Comparison of ENCODE assay signal across 1 cellular context in the genomic region with DNA sequence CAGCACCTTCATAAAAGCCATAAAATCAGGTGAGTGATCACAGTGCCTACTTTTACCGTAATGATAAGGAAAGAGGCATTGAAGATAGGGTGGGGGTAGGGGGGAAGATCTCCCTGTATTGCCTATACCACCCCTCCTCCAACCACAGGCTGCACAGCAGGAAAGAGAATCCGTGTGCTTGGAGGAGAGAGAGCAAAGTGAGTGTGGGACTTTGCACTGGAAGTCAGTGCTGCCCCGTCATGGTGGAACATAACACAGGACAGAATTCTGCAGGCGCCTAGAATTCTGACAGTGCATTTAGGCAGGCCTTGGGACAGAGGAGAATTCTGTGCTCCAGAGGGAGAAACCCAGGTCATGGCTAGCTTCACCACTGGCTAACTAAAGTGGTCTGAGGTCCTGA.
A peak's percentile ranks its signal among the peaks of the same experiment; 100 is the strongest.
TF ChIP-seq lines count a peak whose summit lies in the region.

No MANE protein-coding gene starts in this region.

TF ChIP-seq in HepG2, 621 proteins besides CTCF, POLR2A, EP300 and RAD21 (continued from another document and continues in another):
- TF ChIP-seq, protein P1, sequence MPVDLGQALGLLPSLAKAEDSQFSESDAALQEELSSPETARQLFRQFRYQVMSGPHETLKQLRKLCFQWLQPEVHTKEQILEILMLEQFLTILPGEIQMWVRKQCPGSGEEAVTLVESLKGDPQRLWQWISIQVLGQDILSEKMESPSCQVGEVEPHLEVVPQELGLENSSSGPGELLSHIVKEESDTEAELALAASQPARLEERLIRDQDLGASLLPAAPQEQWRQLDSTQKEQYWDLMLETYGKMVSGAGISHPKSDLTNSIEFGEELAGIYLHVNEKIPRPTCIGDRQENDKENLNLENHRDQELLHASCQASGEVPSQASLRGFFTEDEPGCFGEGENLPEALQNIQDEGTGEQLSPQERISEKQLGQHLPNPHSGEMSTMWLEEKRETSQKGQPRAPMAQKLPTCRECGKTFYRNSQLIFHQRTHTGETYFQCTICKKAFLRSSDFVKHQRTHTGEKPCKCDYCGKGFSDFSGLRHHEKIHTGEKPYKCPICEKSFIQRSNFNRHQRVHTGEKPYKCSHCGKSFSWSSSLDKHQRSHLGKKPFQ (CRISPR knock-in tag; IDR thresholded peaks at IDR 0.05; ENCODE audit: insufficient replicate concordance): no peak
- no peak for TF ChIP-seq ZNF251 (CRISPR knock-in tag; IDR thresholded peaks at IDR 0.05)
- TF ChIP-seq XRCC5 (optimal IDR thresholded peaks at IDR 0.05; ENCODE audit: low read length): peak; percentile 27
- TF ChIP-seq ZSCAN12 (CRISPR knock-in tag; IDR thresholded peaks at IDR 0.05): no peak
- TF ChIP-seq, protein P2, sequence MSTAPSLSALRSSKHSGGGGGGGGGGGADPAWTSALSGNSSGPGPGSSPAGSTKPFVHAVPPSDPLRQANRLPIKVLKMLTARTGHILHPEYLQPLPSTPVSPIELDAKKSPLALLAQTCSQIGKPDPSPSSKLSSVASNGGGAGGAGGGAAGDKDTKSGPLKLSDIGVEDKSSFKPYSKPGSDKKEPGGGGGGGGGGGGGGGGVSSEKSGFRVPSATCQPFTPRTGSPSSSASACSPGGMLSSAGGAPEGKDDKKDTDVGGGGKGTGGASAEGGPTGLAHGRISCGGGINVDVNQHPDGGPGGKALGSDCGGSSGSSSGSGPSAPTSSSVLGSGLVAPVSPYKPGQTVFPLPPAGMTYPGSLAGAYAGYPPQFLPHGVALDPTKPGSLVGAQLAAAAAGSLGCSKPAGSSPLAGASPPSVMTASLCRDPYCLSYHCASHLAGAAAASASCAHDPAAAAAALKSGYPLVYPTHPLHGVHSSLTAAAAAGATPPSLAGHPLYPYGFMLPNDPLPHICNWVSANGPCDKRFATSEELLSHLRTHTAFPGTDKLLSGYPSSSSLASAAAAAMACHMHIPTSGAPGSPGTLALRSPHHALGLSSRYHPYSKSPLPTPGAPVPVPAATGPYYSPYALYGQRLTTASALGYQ (CRISPR knock-in tag; IDR thresholded peaks at IDR 0.05): no peak
- no peak for TF ChIP-seq KLF11 (CRISPR knock-in tag; IDR thresholded peaks at IDR 0.05)
- no peak for TF ChIP-seq ZNF30 (CRISPR knock-in tag; IDR thresholded peaks at IDR 0.05)
- TF ChIP-seq, protein P3, sequence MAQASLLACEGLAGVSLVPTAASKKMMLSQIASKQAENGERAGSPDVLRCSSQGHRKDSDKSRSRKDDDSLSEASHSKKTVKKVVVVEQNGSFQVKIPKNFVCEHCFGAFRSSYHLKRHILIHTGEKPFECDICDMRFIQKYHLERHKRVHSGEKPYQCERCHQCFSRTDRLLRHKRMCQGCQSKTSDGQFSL (CRISPR knock-in tag; IDR thresholded peaks at IDR 0.05): peak; percentile 65; the same call in 1 of the 2 replicates
- TF ChIP-seq ADNP (CRISPR knock-in tag; IDR thresholded peaks at IDR 0.05): no peak
- no peak for TF ChIP-seq ZNF674 (CRISPR knock-in tag; IDR thresholded peaks at IDR 0.05; ENCODE audit: low read depth)
- no peak for TF ChIP-seq ZNF816 (CRISPR knock-in tag; IDR thresholded peaks at IDR 0.05; ENCODE audit: borderline replicate concordance)
- no peak for TF ChIP-seq ZNF180 (CRISPR knock-in tag; IDR thresholded peaks at IDR 0.05; ENCODE audit: borderline replicate concordance, low read depth)
- 0 out of 2 replicates have a peak, but pooled peaks have one; percentile 29 for TF ChIP-seq ZNF124 (CRISPR knock-in tag; IDR thresholded peaks at IDR 0.05)
- no peak for TF ChIP-seq ZBTB7A (CRISPR knock-in tag; IDR thresholded peaks at IDR 0.05)
- no peak for TF ChIP-seq ZFP36L2 (CRISPR knock-in tag; IDR thresholded peaks at IDR 0.05)
- TF ChIP-seq SAFB2 (CRISPR knock-in tag; IDR thresholded peaks at IDR 0.05; ENCODE audit: borderline replicate concordance, low read depth): no peak
- TF ChIP-seq ZSCAN31 (CRISPR knock-in tag; IDR thresholded peaks at IDR 0.05; ENCODE audit: low read depth): peak; percentile 59; the same call in 1 of the 2 replicates
- TF ChIP-seq, protein P4, sequence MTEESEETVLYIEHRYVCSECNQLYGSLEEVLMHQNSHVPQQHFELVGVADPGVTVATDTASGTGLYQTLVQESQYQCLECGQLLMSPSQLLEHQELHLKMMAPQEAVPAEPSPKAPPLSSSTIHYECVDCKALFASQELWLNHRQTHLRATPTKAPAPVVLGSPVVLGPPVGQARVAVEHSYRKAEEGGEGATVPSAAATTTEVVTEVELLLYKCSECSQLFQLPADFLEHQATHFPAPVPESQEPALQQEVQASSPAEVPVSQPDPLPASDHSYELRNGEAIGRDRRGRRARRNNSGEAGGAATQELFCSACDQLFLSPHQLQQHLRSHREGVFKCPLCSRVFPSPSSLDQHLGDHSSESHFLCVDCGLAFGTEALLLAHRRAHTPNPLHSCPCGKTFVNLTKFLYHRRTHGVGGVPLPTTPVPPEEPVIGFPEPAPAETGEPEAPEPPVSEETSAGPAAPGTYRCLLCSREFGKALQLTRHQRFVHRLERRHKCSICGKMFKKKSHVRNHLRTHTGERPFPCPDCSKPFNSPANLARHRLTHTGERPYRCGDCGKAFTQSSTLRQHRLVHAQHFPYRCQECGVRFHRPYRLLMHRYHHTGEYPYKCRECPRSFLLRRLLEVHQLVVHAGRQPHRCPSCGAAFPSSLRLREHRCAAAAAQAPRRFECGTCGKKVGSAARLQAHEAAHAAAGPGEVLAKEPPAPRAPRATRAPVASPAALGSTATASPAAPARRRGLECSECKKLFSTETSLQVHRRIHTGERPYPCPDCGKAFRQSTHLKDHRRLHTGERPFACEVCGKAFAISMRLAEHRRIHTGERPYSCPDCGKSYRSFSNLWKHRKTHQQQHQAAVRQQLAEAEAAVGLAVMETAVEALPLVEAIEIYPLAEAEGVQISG (CRISPR knock-in tag; IDR thresholded peaks at IDR 0.05): peak; percentile 74
- TF ChIP-seq, protein P5, sequence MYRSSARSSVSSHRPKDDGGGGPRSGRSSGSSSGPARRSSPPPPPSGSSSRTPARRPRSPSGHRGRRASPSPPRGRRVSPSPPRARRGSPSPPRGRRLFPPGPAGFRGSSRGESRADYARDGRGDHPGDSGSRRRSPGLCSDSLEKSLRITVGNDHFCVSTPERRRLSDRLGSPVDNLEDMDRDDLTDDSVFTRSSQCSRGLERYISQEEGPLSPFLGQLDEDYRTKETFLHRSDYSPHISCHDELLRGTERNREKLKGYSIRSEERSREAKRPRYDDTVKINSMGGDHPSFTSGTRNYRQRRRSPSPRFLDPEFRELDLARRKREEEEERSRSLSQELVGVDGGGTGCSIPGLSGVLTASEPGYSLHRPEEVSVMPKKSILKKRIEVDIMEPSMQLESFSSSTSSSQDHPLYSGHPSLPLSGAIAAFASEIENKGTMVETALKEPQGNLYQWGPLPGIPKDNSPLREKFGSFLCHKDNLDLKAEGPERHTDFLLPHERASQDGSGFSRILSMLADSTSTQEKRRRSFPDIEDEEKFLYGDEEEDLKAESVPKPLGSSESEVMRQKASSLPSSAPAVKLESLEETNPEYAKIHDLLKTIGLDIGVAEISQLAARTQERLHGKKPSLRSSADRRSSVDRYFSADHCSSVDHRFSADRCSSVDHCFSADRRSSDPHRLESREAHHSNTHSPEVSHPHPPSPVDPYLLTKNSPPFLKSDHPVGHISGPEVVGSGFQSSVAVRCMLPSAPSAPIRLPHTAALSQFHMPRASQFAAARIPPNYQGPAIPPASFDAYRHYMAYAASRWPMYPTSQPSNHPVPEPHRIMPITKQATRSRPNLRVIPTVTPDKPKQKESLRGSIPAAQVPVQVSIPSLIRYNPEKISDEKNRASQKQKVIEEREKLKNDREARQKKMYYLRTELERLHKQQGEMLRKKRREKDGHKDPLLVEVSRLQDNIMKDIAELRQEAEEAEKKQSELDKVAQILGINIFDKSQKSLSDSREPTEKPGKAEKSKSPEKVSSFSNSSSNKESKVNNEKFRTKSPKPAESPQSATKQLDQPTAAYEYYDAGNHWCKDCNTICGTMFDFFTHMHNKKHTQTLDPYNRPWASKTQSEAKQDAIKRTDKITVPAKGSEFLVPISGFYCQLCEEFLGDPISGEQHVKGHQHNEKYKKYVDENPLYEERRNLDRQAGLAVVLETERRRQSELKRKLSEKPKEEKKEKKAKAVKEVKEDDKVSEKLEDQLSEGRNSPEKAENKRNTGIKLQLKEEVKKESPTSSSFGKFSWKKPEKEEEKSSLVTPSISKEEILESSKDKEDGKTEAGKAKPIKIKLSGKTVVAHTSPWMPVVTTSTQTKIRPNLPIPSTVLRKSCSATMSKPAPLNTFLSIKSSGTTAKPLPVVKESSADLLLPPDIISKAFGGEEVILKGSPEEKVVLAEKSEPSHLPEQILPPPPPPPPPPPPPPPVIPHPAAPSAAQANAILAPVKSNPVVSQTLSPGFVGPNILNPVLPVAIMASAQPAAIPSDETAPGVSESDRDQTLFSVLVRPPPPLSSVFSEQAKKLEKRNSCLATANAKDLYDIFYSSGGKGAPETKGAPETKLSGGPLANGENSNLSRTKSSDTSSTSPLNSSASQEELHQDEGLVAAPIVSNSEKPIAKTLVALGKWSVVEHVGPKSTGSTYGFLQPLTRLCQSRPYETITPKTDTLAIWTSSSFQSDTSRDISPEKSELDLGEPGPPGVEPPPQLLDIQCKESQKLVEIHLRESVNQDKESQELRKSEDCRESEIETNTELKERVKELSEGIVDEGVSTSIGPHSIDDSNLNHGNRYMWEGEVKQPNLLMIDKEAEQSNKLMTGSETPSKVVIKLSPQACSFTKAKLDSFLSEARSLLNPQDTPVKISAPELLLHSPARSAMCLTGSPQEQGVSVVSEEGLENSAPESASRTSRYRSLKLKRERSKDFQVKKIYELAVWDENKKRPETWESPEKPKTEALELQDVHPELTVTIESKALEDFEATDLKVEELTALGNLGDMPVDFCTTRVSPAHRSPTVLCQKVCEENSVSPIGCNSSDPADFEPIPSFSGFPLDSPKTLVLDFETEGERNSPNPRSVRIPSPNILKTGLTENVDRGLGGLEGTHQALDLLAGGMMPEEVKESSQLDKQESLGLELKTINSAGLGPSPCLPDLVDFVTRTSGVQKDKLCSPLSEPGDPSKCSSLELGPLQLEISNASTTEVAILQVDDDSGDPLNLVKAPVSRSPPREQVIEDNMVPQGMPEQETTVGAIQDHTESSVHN (CRISPR knock-in tag; IDR thresholded peaks at IDR 0.05): no peak
- TF ChIP-seq ZNF382 (CRISPR knock-in tag; IDR thresholded peaks at IDR 0.05; ENCODE audit: borderline replicate concordance): no peak
- no peak for TF ChIP-seq NBN (conservative IDR thresholded peaks at IDR 0.05)
- no peak for TF ChIP-seq ZC3H4 (CRISPR knock-in tag; IDR thresholded peaks at IDR 0.05; ENCODE audit: borderline replicate concordance)
- no peak for TF ChIP-seq ZNF557 (CRISPR knock-in tag; IDR thresholded peaks at IDR 0.05)
- TF ChIP-seq TEAD2 (CRISPR knock-in tag; IDR thresholded peaks at IDR 0.05): no peak
- no peak for TF ChIP-seq NONO (IDR thresholded peaks at IDR 0.05)
- TF ChIP-seq NONO (CRISPR knock-in tag; conservative IDR thresholded peaks at IDR 0.05): peak; percentile 52; the same call in 1 of the 2 replicates
- TF ChIP-seq, protein P6, sequence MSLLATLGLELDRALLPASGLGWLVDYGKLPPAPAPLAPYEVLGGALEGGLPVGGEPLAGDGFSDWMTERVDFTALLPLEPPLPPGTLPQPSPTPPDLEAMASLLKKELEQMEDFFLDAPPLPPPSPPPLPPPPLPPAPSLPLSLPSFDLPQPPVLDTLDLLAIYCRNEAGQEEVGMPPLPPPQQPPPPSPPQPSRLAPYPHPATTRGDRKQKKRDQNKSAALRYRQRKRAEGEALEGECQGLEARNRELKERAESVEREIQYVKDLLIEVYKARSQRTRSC (CRISPR knock-in tag; IDR thresholded peaks at IDR 0.05; ENCODE audit: low read depth): no peak
- TF ChIP-seq KAT2B (IDR thresholded peaks at IDR 0.05; ENCODE audit: borderline replicate concordance, low read depth, low read length): no peak
- TF ChIP-seq KLF6 (CRISPR knock-in tag; IDR thresholded peaks at IDR 0.05): no peak
- TF ChIP-seq MIER3 (CRISPR knock-in tag; IDR thresholded peaks at IDR 0.05; ENCODE audit: borderline replicate concordance): peak; percentile 63; the same call in 1 of the 2 replicates
- TF ChIP-seq, protein P7, sequence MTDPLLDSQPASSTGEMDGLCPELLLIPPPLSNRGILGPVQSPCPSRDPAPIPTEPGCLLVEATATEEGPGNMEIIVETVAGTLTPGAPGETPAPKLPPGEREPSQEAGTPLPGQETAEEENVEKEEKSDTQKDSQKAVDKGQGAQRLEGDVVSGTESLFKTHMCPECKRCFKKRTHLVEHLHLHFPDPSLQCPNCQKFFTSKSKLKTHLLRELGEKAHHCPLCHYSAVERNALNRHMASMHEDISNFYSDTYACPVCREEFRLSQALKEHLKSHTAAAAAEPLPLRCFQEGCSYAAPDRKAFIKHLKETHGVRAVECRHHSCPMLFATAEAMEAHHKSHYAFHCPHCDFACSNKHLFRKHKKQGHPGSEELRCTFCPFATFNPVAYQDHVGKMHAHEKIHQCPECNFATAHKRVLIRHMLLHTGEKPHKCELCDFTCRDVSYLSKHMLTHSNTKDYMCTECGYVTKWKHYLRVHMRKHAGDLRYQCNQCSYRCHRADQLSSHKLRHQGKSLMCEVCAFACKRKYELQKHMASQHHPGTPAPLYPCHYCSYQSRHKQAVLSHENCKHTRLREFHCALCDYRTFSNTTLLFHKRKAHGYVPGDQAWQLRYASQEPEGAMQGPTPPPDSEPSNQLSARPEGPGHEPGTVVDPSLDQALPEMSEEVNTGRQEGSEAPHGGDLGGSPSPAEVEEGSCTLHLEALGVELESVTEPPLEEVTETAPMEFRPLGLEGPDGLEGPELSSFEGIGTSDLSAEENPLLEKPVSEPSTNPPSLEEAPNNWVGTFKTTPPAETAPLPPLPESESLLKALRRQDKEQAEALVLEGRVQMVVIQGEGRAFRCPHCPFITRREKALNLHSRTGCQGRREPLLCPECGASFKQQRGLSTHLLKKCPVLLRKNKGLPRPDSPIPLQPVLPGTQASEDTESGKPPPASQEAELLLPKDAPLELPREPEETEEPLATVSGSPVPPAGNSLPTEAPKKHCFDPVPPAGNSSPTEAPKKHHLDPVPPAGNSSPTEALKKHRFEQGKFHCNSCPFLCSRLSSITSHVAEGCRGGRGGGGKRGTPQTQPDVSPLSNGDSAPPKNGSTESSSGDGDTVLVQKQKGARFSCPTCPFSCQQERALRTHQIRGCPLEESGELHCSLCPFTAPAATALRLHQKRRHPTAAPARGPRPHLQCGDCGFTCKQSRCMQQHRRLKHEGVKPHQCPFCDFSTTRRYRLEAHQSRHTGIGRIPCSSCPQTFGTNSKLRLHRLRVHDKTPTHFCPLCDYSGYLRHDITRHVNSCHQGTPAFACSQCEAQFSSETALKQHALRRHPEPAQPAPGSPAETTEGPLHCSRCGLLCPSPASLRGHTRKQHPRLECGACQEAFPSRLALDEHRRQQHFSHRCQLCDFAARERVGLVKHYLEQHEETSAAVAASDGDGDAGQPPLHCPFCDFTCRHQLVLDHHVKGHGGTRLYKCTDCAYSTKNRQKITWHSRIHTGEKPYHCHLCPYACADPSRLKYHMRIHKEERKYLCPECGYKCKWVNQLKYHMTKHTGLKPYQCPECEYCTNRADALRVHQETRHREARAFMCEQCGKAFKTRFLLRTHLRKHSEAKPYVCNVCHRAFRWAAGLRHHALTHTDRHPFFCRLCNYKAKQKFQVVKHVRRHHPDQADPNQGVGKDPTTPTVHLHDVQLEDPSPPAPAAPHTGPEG (CRISPR knock-in tag; IDR thresholded peaks at IDR 0.05): no peak
- TF ChIP-seq ZNF775 (CRISPR knock-in tag; IDR thresholded peaks at IDR 0.05; ENCODE audit: borderline replicate concordance): peak; percentile 50; the same call in 1 of the 2 replicates
- TF ChIP-seq PRMT3 (CRISPR knock-in tag; IDR thresholded peaks at IDR 0.05; ENCODE audit: borderline replicate concordance, low read depth): no peak
- TF ChIP-seq, protein P8, sequence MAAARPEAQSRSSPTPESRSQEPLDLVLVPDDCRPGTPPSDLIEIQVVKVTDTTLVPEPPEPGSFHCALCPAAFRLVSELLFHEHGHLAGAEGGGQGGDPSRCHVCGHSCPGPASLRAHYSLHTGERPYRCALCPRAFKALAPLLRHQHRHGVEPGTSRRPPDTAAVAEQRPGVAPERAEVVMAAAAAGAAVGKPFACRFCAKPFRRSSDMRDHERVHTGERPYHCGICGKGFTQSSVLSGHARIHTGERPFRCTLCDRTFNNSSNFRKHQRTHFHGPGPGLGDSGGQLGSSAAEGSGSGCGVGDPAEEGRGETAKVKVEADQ (CRISPR knock-in tag; IDR thresholded peaks at IDR 0.05; ENCODE audit: borderline replicate concordance): no peak
